Comparison of ENCODE assay signal across 7 cellular contexts in genomic region chr2:159724795-159725572, GRCh38. TPM values are rescaled to one million over a fixed set of nuclear protein-coding genes. Genes with fewer than 3 reads are reported as not detected.
DNase-seq lines count a peak whose midpoint lies in the region; ATAC-seq, FAIRE-seq and TF ChIP-seq lines count a peak whose summit lies in the region.
"Not testable (repeated sequence)": the region's sequence is repeated elsewhere in the genome, so short reads cannot be mapped to it uniquely, and the experiment has no call there.

No MANE protein-coding gene starts in this region.

- H2BK5ac ChIP-seq in trophoblast cell (ENCODE audit: low read depth, low read length, poor library complexity) = not testable (repeated sequence)

- not testable (repeated sequence) for H2AK5ac ChIP-seq in trophoblast cell (ENCODE audit: low read length)

- H3K4me3 ChIP-seq in CD8-positive, alpha-beta memory T cell (ENCODE audit: low read length); astrocyte (ENCODE audit: insufficient read depth, low read depth, low read length); HepG2 (replicated peaks in 1 of 3; ENCODE audit: insufficient read depth in 1 of 3, low read depth in 2 of 3, low read length in 3 of 3); trophoblast cell (ENCODE audit: low read depth, low read length): not testable (repeated sequence)

- not testable (repeated sequence) for H2AFZ ChIP-seq in astrocyte (ENCODE audit: low read depth, low read length); HepG2 (ENCODE audit: low read length); trophoblast cell (ENCODE audit: insufficient read depth, low read length, poor library complexity)

- H4K20me1 ChIP-seq in astrocyte (ENCODE audit: insufficient read depth, low read length) (peaks cover 100% of the 10 kb centered on the region), HepG2 (ENCODE audit: insufficient read depth, low read length) (peaks cover 92% of the 10 kb centered on the region)

- not testable (repeated sequence) for H3K18ac ChIP-seq in trophoblast cell (ENCODE audit: low read length)

- WGBS in HepG2 (ENCODE audit: low lambda C conversion rate) = 99% methylated on average over 5 of the region's 6 CpGs
- no CpG with 5 or more reads among the region's 6 CpGs for WGBS in trophoblast cell (ENCODE audit: extremely low coverage, insufficient coverage, insufficient read length)

- peaks cover 17 to 72% (median 23%) of the 10 kb centered on the region in 3 donors for H3K36me3 Mint-ChIP-seq in CD8-positive, alpha-beta memory T cell
- H3K36me3 Mint-ChIP-seq in activated CD4-positive, alpha-beta T cell treated with anti-CD3 and anti-CD28 coated beads for 36 hours (ENCODE audit: low read depth) = peaks cover 70% of the 10 kb centered on the region
- H3K36me3 Mint-ChIP-seq in activated naive CD4-positive, alpha-beta T cell treated with anti-CD3 and anti-CD28 coated beads, Interleukin-2, amount 50 U/mL, for 24 hours = peaks cover 21% of the 10 kb centered on the region
- peaks cover 26% of the 10 kb centered on the region for H3K36me3 Mint-ChIP-seq in astrocyte (ENCODE audit: low read depth, unreplicated experiment)
- H3K36me3 Mint-ChIP-seq in central memory CD8-positive, alpha-beta T cell (ENCODE audit: insufficient read depth) = peaks cover 38% of the 10 kb centered on the region

- not testable (repeated sequence) for BruUV-seq in HepG2 (replicated peaks; lab: Mats Ljungman, UMichigan)

- not testable (repeated sequence) for H3K9me3 ChIP-seq in CD8-positive, alpha-beta memory T cell (ENCODE audit: low read length); astrocyte (ENCODE audit: insufficient read depth, low read depth, low read length); HepG2 (ENCODE audit: low read length); trophoblast cell (ENCODE audit: insufficient read depth, low read depth, low read length)

- TF ChIP-seq RAD21 in HepG2 (CRISPR knock-in tag; IDR thresholded peaks at IDR 0.05) = not testable (repeated sequence)

- not testable (repeated sequence) for H4K8ac ChIP-seq in trophoblast cell (ENCODE audit: low read depth, low read length)

- not testable (repeated sequence) for H3K14ac ChIP-seq in trophoblast cell (ENCODE audit: low read length)

- POLR2A ChIA-PET in CD8-positive, alpha-beta memory T cell (lab: Charles Lee); activated CD4-positive, alpha-beta T cell treated with anti-CD3 and anti-CD28 coated beads for 36 hours (lab: Charles Lee): not testable (repeated sequence)
- POLR2A ChIA-PET in HepG2 (lab: Yijun Ruan, JAX) = interaction anchor here (0.9 to 4.5 kb wide), 2 partner anchors 10 to 13 kb away, joined by 3 to 27 read pairs; partner anchors contain the start of gene MARCHF7

- H3K4me1 Mint-ChIP-seq in CD8-positive, alpha-beta memory T cell = peaks cover 77 to 95% (median 89%) of the 10 kb centered on the region in 3 donors
- peaks cover 72% of the 10 kb centered on the region for H3K4me1 Mint-ChIP-seq in activated CD4-positive, alpha-beta T cell treated with anti-CD3 and anti-CD28 coated beads for 36 hours
- peaks cover 85% of the 10 kb centered on the region for H3K4me1 Mint-ChIP-seq in activated naive CD4-positive, alpha-beta T cell treated with anti-CD3 and anti-CD28 coated beads, Interleukin-2, amount 50 U/mL, for 24 hours
- H3K4me1 Mint-ChIP-seq in astrocyte (ENCODE audit: low read depth, unreplicated experiment) = peaks cover 34% of the 10 kb centered on the region
- H3K4me1 Mint-ChIP-seq in central memory CD8-positive, alpha-beta T cell = peaks cover 85% of the 10 kb centered on the region

- peaks cover 40% of the 10 kb centered on the region for H3K4me1 ChIP-seq in CD8-positive, alpha-beta memory T cell (ENCODE audit: insufficient read depth, low read length)
- not testable (repeated sequence) for H3K4me1 ChIP-seq in astrocyte (ENCODE audit: insufficient read depth, low read length); trophoblast cell (ENCODE audit: control insufficient read depth in 1 of 2, insufficient read depth in 2 of 2, low read length in 2 of 2)
- peaks cover 27% of the 10 kb centered on the region for H3K4me1 ChIP-seq in HepG2 (ENCODE audit: insufficient read depth, low read length)

- not testable (repeated sequence) for DNase-seq in CD8-positive, alpha-beta memory T cell; activated CD4-positive, alpha-beta T cell treated with anti-CD3 and anti-CD28 coated beads for 36 hours; astrocyte (ENCODE audit: low read depth); central memory CD8-positive, alpha-beta T cell (ENCODE audit: low spot score in 2 of 2); HepG2 (ENCODE audit: low spot score); trophoblast cell

- not testable (repeated sequence) for H3K27ac ChIP-seq in CD8-positive, alpha-beta memory T cell (ENCODE audit: low read depth, low read length); astrocyte (ENCODE audit: low read depth, low read length); HepG2 (ENCODE audit: extremely low read length, insufficient read depth, low read length); trophoblast cell (ENCODE audit: low read depth, low read length)

- H2BK12ac ChIP-seq in trophoblast cell (ENCODE audit: low read length) = not testable (repeated sequence)

- not testable (repeated sequence) for H3K27me3 Mint-ChIP-seq in CD8-positive, alpha-beta memory T cell; activated CD4-positive, alpha-beta T cell treated with anti-CD3 and anti-CD28 coated beads for 36 hours; activated naive CD4-positive, alpha-beta T cell treated with anti-CD3 and anti-CD28 coated beads, Interleukin-2, amount 50 U/mL, for 24 hours; astrocyte (ENCODE audit: low read depth, unreplicated experiment); central memory CD8-positive, alpha-beta T cell

- H3K4me2 ChIP-seq in astrocyte (ENCODE audit: low read length); HepG2 (ENCODE audit: low read depth, low read length); trophoblast cell (ENCODE audit: low read length): not testable (repeated sequence)

- not testable (repeated sequence) for TF ChIP-seq CTCF in astrocyte (IDR thresholded peaks at IDR 0.05; ENCODE audit: insufficient read depth, low read depth, low read length); HepG2 (CRISPR knock-in tag; IDR thresholded peaks at IDR 0.05)

- TF ChIP-seq POLR2A in HepG2 (IDR thresholded peaks at IDR 0.05; ENCODE audit: insufficient read depth in 1 of 2, low read depth in 2 of 2, low read length in 2 of 2) = not testable (repeated sequence)

- peak overlapping the region; percentile 97 for H3K4ac ChIP-seq in trophoblast cell (ENCODE audit: low read depth, low read length)

- not testable (repeated sequence) for H3K9me3 Mint-ChIP-seq in CD8-positive, alpha-beta memory T cell; activated CD4-positive, alpha-beta T cell treated with anti-CD3 and anti-CD28 coated beads for 36 hours (ENCODE audit: low read depth); activated naive CD4-positive, alpha-beta T cell treated with anti-CD3 and anti-CD28 coated beads, Interleukin-2, amount 50 U/mL, for 24 hours; astrocyte (ENCODE audit: unreplicated experiment); central memory CD8-positive, alpha-beta T cell

- in situ Hi-C loops in HepG2 (cut with HindIII; ENCODE audit: extremely low pct_ligation_motif_present, low pct_unique_long_range_greater_than_20kb) = not testable (repeated sequence)

- FAIRE-seq in astrocyte (lab: Jason Lieb, UNC); HepG2 (lab: Jason Lieb, UNC): not testable (repeated sequence)

- H3K79me2 ChIP-seq in astrocyte (ENCODE audit: insufficient read depth, low read length) (peaks cover 100% of the 10 kb centered on the region), HepG2 (ENCODE audit: insufficient read depth, low read length) (peaks cover 100% of the 10 kb centered on the region), trophoblast cell (ENCODE audit: control insufficient read depth, insufficient read depth, low read length, poor library complexity) (peaks cover 20% of the 10 kb centered on the region)

- H3K9ac ChIP-seq in astrocyte (ENCODE audit: low read length); HepG2 (ENCODE audit: insufficient read depth, low read depth, low read length); trophoblast cell (ENCODE audit: low read length): not testable (repeated sequence)

- not testable (repeated sequence) for H4K12ac ChIP-seq in trophoblast cell (ENCODE audit: low read depth, low read length)

- H3K27me3 ChIP-seq in CD8-positive, alpha-beta memory T cell (ENCODE audit: insufficient read depth, low read length, poor library complexity, severe bottlenecking); astrocyte (ENCODE audit: insufficient read depth, low read length); HepG2 (ENCODE audit: control insufficient read depth in 1 of 2, insufficient read depth in 2 of 2, low read length in 2 of 2); trophoblast cell (ENCODE audit: insufficient read depth, low read length): not testable (repeated sequence)

- H3K23ac ChIP-seq in trophoblast cell (ENCODE audit: low read length) = not testable (repeated sequence)

- intact Hi-C loops in activated CD4-positive, alpha-beta T cell treated with anti-CD3 and anti-CD28 coated beads for 36 hours (cut with DNase I, micrococcal nuclease); HepG2 (cut with micrococcal nuclease; ENCODE audit: unreplicated experiment): not testable (repeated sequence)

- not testable (repeated sequence) for ATAC-seq in activated CD4-positive, alpha-beta T cell treated with anti-CD3 and anti-CD28 coated beads for 36 hours; central memory CD8-positive, alpha-beta T cell (replicated peaks; ENCODE audit: extremely low read depth, poor library complexity, severe bottlenecking); HepG2

- CTCF ChIA-PET in CD8-positive, alpha-beta memory T cell (lab: Charles Lee); HepG2 (lab: Yijun Ruan, JAX; ENCODE audit: low intra/inter-chr PET ratio, low total read pairs): not testable (repeated sequence)
- CTCF ChIA-PET in activated CD4-positive, alpha-beta T cell treated with anti-CD3 and anti-CD28 coated beads for 36 hours (lab: Charles Lee) = interaction anchor here (1.6 kb wide), 1 partner anchor 9 kb away, joined by 5 read pairs; no protein-coding TSS in a partner anchor

- H3K27ac Mint-ChIP-seq in CD8-positive, alpha-beta memory T cell = peak overlapping the region in 3 of 8 donors; percentile 17 to 73 (median 44)
- peak overlapping the region; percentile 47 for H3K27ac Mint-ChIP-seq in activated CD4-positive, alpha-beta T cell treated with anti-CD3 and anti-CD28 coated beads for 36 hours
- peak overlapping the region; percentile 46 for H3K27ac Mint-ChIP-seq in activated naive CD4-positive, alpha-beta T cell treated with anti-CD3 and anti-CD28 coated beads, Interleukin-2, amount 50 U/mL, for 24 hours
- peak overlapping the region; percentile 58 for H3K27ac Mint-ChIP-seq in astrocyte (ENCODE audit: unreplicated experiment)
- peak overlapping the region; percentile 7 for H3K27ac Mint-ChIP-seq in central memory CD8-positive, alpha-beta T cell (ENCODE audit: low read depth)

- not testable (repeated sequence) for H3K79me1 ChIP-seq in trophoblast cell (ENCODE audit: low read length)

- TF ChIP-seq EP300 in HepG2 (IDR thresholded peaks at IDR 0.05; ENCODE audit: low read depth in 2 of 2, low read length in 2 of 2); HepG2 (CRISPR knock-in tag; IDR thresholded peaks at IDR 0.05; ENCODE audit: borderline replicate concordance): not testable (repeated sequence)

- H3K4me3 Mint-ChIP-seq in CD8-positive, alpha-beta memory T cell = peak overlapping the region in 4 of 7 donors; percentile 0 to 43 (median 36)
- not testable (repeated sequence) for H3K4me3 Mint-ChIP-seq in activated CD4-positive, alpha-beta T cell treated with anti-CD3 and anti-CD28 coated beads for 36 hours; activated naive CD4-positive, alpha-beta T cell treated with anti-CD3 and anti-CD28 coated beads, Interleukin-2, amount 50 U/mL, for 24 hours; astrocyte (ENCODE audit: unreplicated experiment); central memory CD8-positive, alpha-beta T cell

- H3K36me3 ChIP-seq in CD8-positive, alpha-beta memory T cell (ENCODE audit: insufficient read depth, low read length) = not testable (repeated sequence)
- H3K36me3 ChIP-seq in astrocyte (ENCODE audit: insufficient read depth, low read length) = peaks cover 25% of the 10 kb centered on the region
- peaks cover 1 to 36% of the 10 kb centered on the region in 2 experiments; a peak in 3 of 5 replicates for H3K36me3 ChIP-seq in HepG2 (replicated peaks in 1 of 2; ENCODE audit: control insufficient read depth in 1 of 2, insufficient read depth in 2 of 2, low read length in 2 of 2)
- peaks cover 9 to 13% of the 10 kb centered on the region in 2 experiments for H3K36me3 ChIP-seq in trophoblast cell (ENCODE audit: control insufficient read depth in 1 of 2, insufficient read depth in 2 of 2, low read length in 2 of 2)

- not testable (repeated sequence) for H2BK120ac ChIP-seq in trophoblast cell (ENCODE audit: insufficient read depth, low read length, poor library complexity)

- not testable (repeated sequence) for H4K91ac ChIP-seq in trophoblast cell (ENCODE audit: low read depth, low read length)

RNA-seq across cellular contexts. Expression of gene MARCHF7, which starts 12.7 kb away (rescaled TPM):
- total RNA-seq in CD8-positive, alpha-beta memory T cell = 10 to 100 TPM; 84.7 to 92.3 TPM
- polyA plus RNA-seq in CD8-positive, alpha-beta memory T cell = 157 TPM
- 10 to 100 TPM; 78.3 to 83.1 TPM for total RNA-seq in activated CD4-positive, alpha-beta T cell treated with anti-CD3 and anti-CD28 coated beads for 36 hours
- total RNA-seq in astrocyte (104 and 105 TPM in 2 replicates), HepG2 (2016; rRNA removed; fragmentation: Illumina TruSeq; extraction: Trizol) (88.5 and 156 TPM in 2 replicates)
- total RNA-seq in HepG2 (2016; cell fraction: cytosol; rRNA removed; fragmentation: Illumina TruSeq; extraction: Trizol; ENCODE audit: low read depth) = 27.0 and 32.4 TPM in 2 replicates
- total RNA-seq in HepG2 (2016; cell fraction: insoluble cytoplasmic fraction; rRNA removed; fragmentation: Illumina TruSeq; extraction: Trizol) = 91.7 and 146 TPM in 2 replicates
- 57.4 and 74.7 TPM in 2 replicates for total RNA-seq in HepG2 (2016; cell fraction: membrane; rRNA removed; fragmentation: Illumina TruSeq; extraction: Trizol)
- total RNA-seq in HepG2 (2016; cell fraction: nucleus; rRNA removed; fragmentation: Illumina TruSeq; extraction: Trizol) = 74.2 and 77.1 TPM in 2 replicates
- polyA plus RNA-seq in HepG2 (2011; rRNA removed) = 32.8 and 33.2 TPM in 2 replicates
- 13.5 and 21.8 TPM in 2 replicates for polyA plus RNA-seq in HepG2 (2011; cell fraction: cytosol; rRNA removed)
- polyA plus RNA-seq in HepG2 (2011; cell fraction: nucleus; rRNA removed) = 19.1 and 33.0 TPM in 2 replicates
- 47.2 and 54.7 TPM in 2 replicates for polyA plus RNA-seq in HepG2 (2012)
- 3.1 and 4.7 TPM in 2 replicates for polyA plus RNA-seq in HepG2 (2016; cell fraction: cytosol; fragmentation: Illumina TruSeq; extraction: Trizol; ENCODE audit: low read depth)
- polyA plus RNA-seq in HepG2 (2016; cell fraction: insoluble cytoplasmic fraction; fragmentation: Illumina TruSeq; extraction: Trizol; ENCODE audit: low read depth) = 124 and 129 TPM in 2 replicates
- polyA plus RNA-seq in HepG2 (2016; cell fraction: membrane; fragmentation: Illumina TruSeq; extraction: Trizol; ENCODE audit: low read depth) = 12.6 and 14.7 TPM in 2 replicates
- 114 and 121 TPM in 2 replicates for polyA plus RNA-seq in HepG2 (2016; cell fraction: nucleus; fragmentation: Illumina TruSeq; extraction: Trizol; ENCODE audit: insufficient read depth, low read depth)
- polyA minus RNA-seq in HepG2 (2011; rRNA and poly(A)+ RNA removed; ENCODE audit: low replicate concordance) = 14.0 and 17.7 TPM in 2 replicates
- 43.7 and 49.3 TPM in 2 replicates for polyA minus RNA-seq in HepG2 (2011; cell fraction: cytosol; rRNA and poly(A)+ RNA removed)
- 104 and 120 TPM in 2 replicates for polyA minus RNA-seq in HepG2 (2011; cell fraction: nucleus; rRNA and poly(A)+ RNA removed)
- polyA plus RNA-seq in trophoblast cell (2013) = 97.9 and 101 TPM in 2 replicates
